Comparison of ENCODE assay signal across 13 cellular contexts in the genomic region with DNA sequence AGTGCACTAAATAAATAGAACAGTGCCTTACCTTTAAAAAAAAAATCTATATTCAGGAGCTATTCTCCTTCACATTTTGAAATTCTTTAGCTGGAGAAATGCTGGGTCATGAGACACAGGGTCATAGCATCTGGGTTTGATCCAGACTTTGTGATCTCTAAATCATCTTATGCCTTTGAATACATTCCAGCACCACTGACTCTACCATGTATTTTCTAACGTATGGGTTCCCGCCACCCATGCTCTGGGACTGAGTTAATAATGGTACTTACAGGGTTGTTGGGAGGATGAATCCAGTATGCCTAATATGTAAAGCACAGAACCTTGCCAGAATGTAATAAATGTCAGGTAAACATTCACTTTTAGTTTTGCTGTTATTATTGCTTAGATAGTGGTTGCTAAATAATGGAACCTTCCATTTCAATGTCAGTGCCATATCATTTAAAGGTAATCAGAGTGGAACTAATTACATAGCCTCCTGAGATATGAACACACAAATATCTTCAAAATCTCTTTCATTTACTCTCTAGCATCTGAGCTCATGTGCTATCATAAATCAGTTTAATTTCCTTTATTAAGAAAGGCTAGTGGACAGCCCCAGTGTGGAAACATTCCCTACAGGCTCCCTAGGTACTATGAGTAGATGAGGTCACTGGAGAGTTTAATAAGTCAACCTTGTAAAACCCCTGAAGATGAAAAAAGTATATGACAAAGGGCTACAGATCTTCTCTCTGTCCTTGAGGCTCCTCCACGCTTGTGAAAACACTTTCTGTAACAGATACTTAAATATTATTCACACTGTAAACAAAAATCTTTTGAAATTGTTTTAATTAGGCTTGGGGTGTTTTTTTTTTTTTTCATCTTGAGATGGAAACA.
DNase-seq lines count a peak whose midpoint lies in the region; ATAC-seq and TF ChIP-seq lines count a peak whose summit lies in the region.
"Had no signal": no experiment of that assay in that cellular context is flagged by ENCODE, and none has a peak within 500 bp of the region (broad histone marks: within the 10 kb centered on the region; RNA-seq: fewer than 3 reads in every experiment).

No MANE protein-coding gene starts in this region.

- H2BK12ac ChIP-seq in neuronal stem cell (ENCODE audit: low read length): no peak overlapping the region

- no peak overlapping the region for H2AK5ac ChIP-seq in neuronal stem cell (ENCODE audit: low read depth, low read length)

- no peak overlapping the region for H3K4me3 Mint-ChIP-seq in effector memory CD8-positive, alpha-beta T cell
- H3K4me3 Mint-ChIP-seq: activated CD8-positive, alpha-beta T cell treated with anti-CD3 and anti-CD28 coated beads, Interleukin-2, amount 10 ng/mL, durations not matched to agents 7 days and 5 days had no signal

- H4K8ac ChIP-seq in neuronal stem cell (ENCODE audit: low read depth, low read length): no peak overlapping the region

- no peak overlapping the region for H3K27ac Mint-ChIP-seq in effector memory CD8-positive, alpha-beta T cell
- H3K27ac Mint-ChIP-seq: activated CD8-positive, alpha-beta T cell treated with anti-CD3 and anti-CD28 coated beads, Interleukin-2, amount 10 ng/mL, durations not matched to agents 7 days and 5 days had no signal

- no peak overlapping the region for H2BK120ac ChIP-seq in neuronal stem cell (ENCODE audit: low read depth, low read length)

- H3K79me1 ChIP-seq in neuronal stem cell (ENCODE audit: low read depth, low read length): no peaks in the 10 kb centered on the region

- no peaks in the 10 kb centered on the region for H3K79me2 ChIP-seq in parathyroid adenoma

- no peak overlapping the region for H2BK15ac ChIP-seq in neuronal stem cell (ENCODE audit: low read length)

- peak overlapping the region; percentile 61 for H2AFZ ChIP-seq in parathyroid adenoma
- H2AFZ ChIP-seq in neuronal stem cell (ENCODE audit: low read length): no peak overlapping the region

- no peaks in the 10 kb centered on the region for H3K4me1 Mint-ChIP-seq in effector memory CD8-positive, alpha-beta T cell (ENCODE audit: low read depth in 2 of 2)

- H3K4me3 ChIP-seq in parathyroid adenoma (ENCODE audit: low read depth, low read length): no peak overlapping the region
- H3K4me3 ChIP-seq in neuronal stem cell (ENCODE audit: low read length in 2 of 2): no peak overlapping the region
- H3K4me3 ChIP-seq: BLaER1 had no signal

- H3K27me3 ChIP-seq in parathyroid adenoma (ENCODE audit: control insufficient read depth, insufficient read depth, low read length) (no peaks in the 10 kb centered on the region), neuronal stem cell (ENCODE audit: control insufficient read depth in 3 of 3, insufficient read depth in 3 of 3, low read depth in 1 of 3, low read length in 3 of 3) (no peaks in the 10 kb centered on the region)
- H3K27me3 ChIP-seq: BLaER1 had no signal

- ATAC-seq in effector memory CD8-positive, alpha-beta T cell (replicated peaks): no peak
- ATAC-seq: activated CD8-positive, alpha-beta T cell treated with anti-CD3 and anti-CD28 coated beads, Interleukin-2, amount 10 ng/mL, durations not matched to agents 7 days and 5 days had no signal

- no peak overlapping the region for H3K18ac ChIP-seq in neuronal stem cell (ENCODE audit: low read length)

- H2BK5ac ChIP-seq in neuronal stem cell (ENCODE audit: low read length): no peak overlapping the region

- peaks cover 23 to 27% of the 10 kb centered on the region in 2 donors for H3K27me3 Mint-ChIP-seq in effector memory CD8-positive, alpha-beta T cell

- H3K4ac ChIP-seq in neuronal stem cell (ENCODE audit: low read length): no peak overlapping the region

- H3K14ac ChIP-seq in neuronal stem cell (ENCODE audit: low read length): no peak overlapping the region

- H3K27ac ChIP-seq in parathyroid adenoma (peak overlapping the region; percentile 84), neuronal stem cell (replicated peaks; ENCODE audit: low read length) (no peak overlapping the region)
- H3K27ac ChIP-seq: BLaER1 had no signal

- no peaks in the 10 kb centered on the region for H3K9me3 Mint-ChIP-seq in effector memory CD8-positive, alpha-beta T cell

- no peak overlapping the region for H3K9ac ChIP-seq in parathyroid adenoma
- H3K9ac ChIP-seq in neuronal stem cell (ENCODE audit: low read depth, low read length, poor library complexity): no peak overlapping the region
- H3K9ac ChIP-seq: BLaER1 had no signal

- no peaks in the 10 kb centered on the region for H3K9me3 ChIP-seq in parathyroid adenoma (ENCODE audit: control insufficient read depth, low read length)
- no peaks in the 10 kb centered on the region for H3K9me3 ChIP-seq in neuronal stem cell (replicated peaks in 1 of 2; ENCODE audit: control insufficient read depth in 2 of 2, insufficient read depth in 1 of 2, low read depth in 1 of 2, low read length in 2 of 2)
- H3K9me3 ChIP-seq: BLaER1 had no signal

- H3K4me1 ChIP-seq in parathyroid adenoma: peaks cover 49% of the 10 kb centered on the region
- H3K4me1 ChIP-seq in neuronal stem cell (ENCODE audit: control insufficient read depth in 2 of 2, insufficient read depth in 1 of 2, low read depth in 1 of 2, low read length in 2 of 2): no peaks in the 10 kb centered on the region

- DNase-seq in EH (ENCODE audit: low read depth) (peak; percentile 50), NCI-H2081 (lab: John Stamatoyannopoulos, UW) (peak; percentile 18 to 77), fibroblast of gingiva (ENCODE audit: low read depth) (peak; percentile 56), neuronal stem cell (ENCODE audit: low spot score) (no peak), GOT3 (lab: John Stamatoyannopoulos, UW) (no peak), T-helper 1 cell (no peak)
- no peak for DNase-seq in effector memory CD8-positive, alpha-beta T cell
- DNase-seq: activated CD8-positive, alpha-beta T cell treated with anti-CD3 and anti-CD28 coated beads, Interleukin-2, amount 10 ng/mL, durations not matched to agents 7 days and 5 days; anterior cingulate cortex; NCI-H187 treated with DMSO at 0.1 percent for 48 hours; SHP77 had no signal

- TF ChIP-seq CTCF in parathyroid adenoma (IDR thresholded peaks at IDR 0.05): no peak

- WGBS in neuronal stem cell (ENCODE audit: extremely low coverage in 2 of 2, insufficient read length in 2 of 2, insufficient replicate concordance in 1 of 2), 2 donors: no CpG with 5 or more reads among the region's 3 CpGs

- no peak overlapping the region for H4K91ac ChIP-seq in neuronal stem cell (ENCODE audit: low read depth, low read length, poor library complexity)

- H3K36me3 Mint-ChIP-seq in effector memory CD8-positive, alpha-beta T cell (ENCODE audit: insufficient read depth): no peaks in the 10 kb centered on the region

- no peak overlapping the region for H3K23ac ChIP-seq in neuronal stem cell (ENCODE audit: low read depth, low read length, poor library complexity)

- H3K4me2 ChIP-seq in parathyroid adenoma (ENCODE audit: low read length): peak overlapping the region; percentile 29
- H3K4me2 ChIP-seq in neuronal stem cell (ENCODE audit: insufficient read depth, low read length, poor library complexity, severe bottlenecking): no peak overlapping the region
- H3K4me2 ChIP-seq: BLaER1 had no signal

- no peaks in the 10 kb centered on the region for H3K36me3 ChIP-seq in parathyroid adenoma (ENCODE audit: control insufficient read depth, insufficient read depth, low read length)
- no peaks in the 10 kb centered on the region for H3K36me3 ChIP-seq in neuronal stem cell (replicated peaks in 1 of 2; ENCODE audit: control insufficient read depth in 2 of 2, insufficient read depth in 2 of 2, low read length in 2 of 2)
- H3K36me3 ChIP-seq: BLaER1 had no signal

Comparison
In these comparisons a context has a peak if more than half of its experiments do, and no peak if none do; other contexts are left out.
1. DNase-seq: peak in EH (single experiment), NCI-H2081 (2 of 2) and fibroblast of gingiva (single experiment); none in neuronal stem cell (single experiment), GOT3 (single experiment), effector memory CD8-positive, alpha-beta T cell (0 of 3) and T-helper 1 cell (0 of 5).